ENCODE assay signal across 24 cellular contexts in the genomic region with DNA sequence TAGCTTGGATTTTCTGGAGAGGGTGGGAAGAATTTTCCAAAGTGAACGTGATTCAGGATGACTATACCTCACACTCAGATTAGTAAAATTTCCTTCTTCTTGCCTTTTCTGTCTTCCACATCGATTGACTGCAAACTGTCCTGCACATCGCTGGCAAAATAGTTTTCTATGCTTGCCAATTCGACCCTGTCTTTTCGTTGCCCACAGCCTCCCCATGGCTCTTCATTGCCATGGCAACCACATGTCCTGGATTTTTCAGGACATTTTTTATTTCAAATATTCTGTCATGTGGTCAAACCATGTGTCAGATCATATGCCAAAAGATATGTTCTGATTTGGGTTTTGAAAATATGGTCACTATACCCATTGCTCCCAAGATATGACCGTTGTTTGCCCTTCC. TPM values are rescaled to one million over a fixed set of nuclear protein-coding genes. Genes with fewer than 3 reads are reported as not detected.
"Had no signal": no experiment of that assay in that cellular context is flagged by ENCODE, and none has a peak within 500 bp of the region (broad histone marks: within the 10 kb centered on the region; RNA-seq: fewer than 3 reads in every experiment).

No MANE protein-coding gene starts in this region.

- DNase-seq: Karpas-422, KG1, MG63, NCI-H1092, NCI-H1105 treated with DMSO at 0.1 percent for 48 hours, NCI-H1417 treated with DMSO at 0.1 percent for 48 hours, NCI-H146, NCI-H1694 treated with DMSO at 0.1 percent for 48 hours, NCI-H1930, NCI-H2081, NCI-H2107, NCI-H226, NCI-H446, NCI-H510A, NCI-H524 treated with DMSO at 0.1 percent for 48 hours, NCI-H69, NCI-H774, Right ventricle myocardium superior, RPMI8226, SIG-M5 had no signal

- H3K27me3 ChIP-seq: MG63 had no signal

- H3K4me3 ChIP-seq: MG63, SJSA1, SK-N-MC had no signal

- FAIRE-seq: RCC 7860 had no signal

- H3K27ac ChIP-seq: HL-60, SJSA1, SK-N-MC had no signal

- H3K4me1 ChIP-seq: SJSA1 had no signal

- H3K9me3 ChIP-seq: MG63, SJSA1 had no signal

- H3K36me3 ChIP-seq: MG63, SJSA1 had no signal

RNA-seq across cellular contexts. Expression of a gene that starts 46.9 kb away (rescaled TPM):
- total RNA-seq: Right ventricle myocardium superior, SJSA1 had no signal
